Comparison of ENCODE assay signal across 1 cellular context in the genomic region with DNA sequence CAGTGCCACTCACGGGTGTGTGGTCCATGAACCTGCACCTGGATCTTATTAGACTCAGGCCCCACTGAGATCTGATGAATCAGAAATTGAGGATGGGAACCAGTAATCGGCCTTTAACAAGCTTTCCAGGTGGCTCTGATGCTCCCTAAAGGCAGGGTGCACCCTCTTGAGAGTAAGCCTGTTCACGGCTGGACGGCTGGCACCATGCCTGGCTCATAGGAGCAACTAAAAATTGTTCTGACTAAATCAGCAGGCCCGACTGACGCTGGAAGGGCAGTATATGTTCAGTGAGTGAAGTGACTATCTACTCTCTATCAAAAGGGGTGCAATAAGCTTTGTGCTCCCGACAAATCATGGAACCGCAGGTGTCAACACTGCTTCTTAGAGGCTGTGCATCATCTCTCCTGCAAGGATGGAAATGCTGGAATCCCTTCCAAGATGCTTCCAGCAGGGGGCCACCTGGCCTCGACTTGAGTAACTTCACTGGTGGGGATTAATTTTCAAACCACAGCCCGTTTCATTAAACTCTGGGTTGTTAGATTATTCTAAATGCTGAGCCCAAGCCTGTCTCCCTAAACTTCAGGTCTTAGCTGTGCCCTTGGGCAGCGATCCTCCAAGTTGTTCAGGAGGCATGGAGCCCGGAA.
TF ChIP-seq lines count a peak whose summit lies in the region.

No MANE protein-coding gene starts in this region.

TF ChIP-seq in HepG2, 621 proteins besides CTCF, POLR2A, EP300 and RAD21 (continued from another document):
- TF ChIP-seq, protein P1, sequence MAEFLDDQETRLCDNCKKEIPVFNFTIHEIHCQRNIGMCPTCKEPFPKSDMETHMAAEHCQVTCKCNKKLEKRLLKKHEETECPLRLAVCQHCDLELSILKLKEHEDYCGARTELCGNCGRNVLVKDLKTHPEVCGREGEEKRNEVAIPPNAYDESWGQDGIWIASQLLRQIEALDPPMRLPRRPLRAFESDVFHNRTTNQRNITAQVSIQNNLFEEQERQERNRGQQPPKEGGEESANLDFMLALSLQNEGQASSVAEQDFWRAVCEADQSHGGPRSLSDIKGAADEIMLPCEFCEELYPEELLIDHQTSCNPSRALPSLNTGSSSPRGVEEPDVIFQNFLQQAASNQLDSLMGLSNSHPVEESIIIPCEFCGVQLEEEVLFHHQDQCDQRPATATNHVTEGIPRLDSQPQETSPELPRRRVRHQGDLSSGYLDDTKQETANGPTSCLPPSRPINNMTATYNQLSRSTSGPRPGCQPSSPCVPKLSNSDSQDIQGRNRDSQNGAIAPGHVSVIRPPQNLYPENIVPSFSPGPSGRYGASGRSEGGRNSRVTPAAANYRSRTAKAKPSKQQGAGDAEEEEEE (CRISPR knock-in tag; IDR thresholded peaks at IDR 0.05; ENCODE audit: borderline replicate concordance) = no peak
- TF ChIP-seq ZFY (CRISPR knock-in tag; IDR thresholded peaks at IDR 0.05) = no peak
- TF ChIP-seq SMC3 (IDR thresholded peaks at IDR 0.05; ENCODE audit: low read length) = peak; percentile 46; the same call in 1 of the 2 replicates
- TF ChIP-seq, protein P2, sequence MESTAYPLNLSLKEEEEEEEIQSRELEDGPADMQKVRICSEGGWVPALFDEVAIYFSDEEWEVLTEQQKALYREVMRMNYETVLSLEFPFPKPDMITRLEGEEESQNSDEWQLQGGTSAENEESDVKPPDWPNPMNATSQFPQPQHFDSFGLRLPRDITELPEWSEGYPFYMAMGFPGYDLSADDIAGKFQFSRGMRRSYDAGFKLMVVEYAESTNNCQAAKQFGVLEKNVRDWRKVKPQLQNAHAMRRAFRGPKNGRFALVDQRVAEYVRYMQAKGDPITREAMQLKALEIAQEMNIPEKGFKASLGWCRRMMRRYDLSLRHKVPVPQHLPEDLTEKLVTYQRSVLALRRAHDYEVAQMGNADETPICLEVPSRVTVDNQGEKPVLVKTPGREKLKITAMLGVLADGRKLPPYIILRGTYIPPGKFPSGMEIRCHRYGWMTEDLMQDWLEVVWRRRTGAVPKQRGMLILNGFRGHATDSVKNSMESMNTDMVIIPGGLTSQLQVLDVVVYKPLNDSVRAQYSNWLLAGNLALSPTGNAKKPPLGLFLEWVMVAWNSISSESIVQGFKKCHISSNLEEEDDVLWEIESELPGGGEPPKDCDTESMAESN (CRISPR knock-in tag; conservative IDR thresholded peaks at IDR 0.05) = no peak
